ENCODE assay signal across 10 cellular contexts in the genomic region with DNA sequence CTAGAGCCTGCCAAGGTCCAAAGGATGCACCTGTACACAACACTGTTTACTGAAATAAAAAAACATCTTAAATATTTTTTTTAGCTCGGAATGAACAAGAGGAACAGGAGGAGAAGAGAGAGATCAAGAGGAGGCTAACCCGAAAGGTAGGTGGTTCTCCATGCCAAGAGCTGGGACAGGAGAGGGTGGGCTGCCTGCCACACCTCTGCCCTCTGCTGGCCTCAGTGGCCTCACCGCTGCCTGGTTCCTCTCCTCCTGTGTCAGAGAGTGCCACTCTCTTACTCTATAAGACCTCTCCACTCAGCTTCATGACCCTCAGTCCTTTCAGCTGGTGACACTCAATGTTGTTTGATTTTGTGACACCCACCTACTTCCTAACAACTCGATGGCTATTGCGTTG. TPM values are rescaled to one million over a fixed set of nuclear protein-coding genes. Genes with fewer than 3 reads are reported as not detected.
DNase-seq lines count a peak whose midpoint lies in the region; ATAC-seq and TF ChIP-seq lines count a peak whose summit lies in the region.
"Had no signal": no experiment of that assay in that cellular context is flagged by ENCODE, and none has a peak within 500 bp of the region (broad histone marks: within the 10 kb centered on the region; RNA-seq: fewer than 3 reads in every experiment).

No MANE protein-coding gene starts in this region.

- H3K4me1 Mint-ChIP-seq in glutamatergic neuron (ENCODE audit: low read depth, unreplicated experiment), result peaks cover 2% of the 10 kb centered on the region

- no peaks in the 10 kb centered on the region for H3K27me3 Mint-ChIP-seq in glutamatergic neuron (ENCODE audit: unreplicated experiment)

- peak; percentile 31; the same call in 1 of the 2 replicates for TF ChIP-seq CTCF in A673 (conservative IDR thresholded peaks at IDR 0.05; ENCODE audit: low read depth, low read length)
- TF ChIP-seq CTCF in PC-9 (conservative IDR thresholded peaks at IDR 0.05), result peak; percentile 22; the same call in 1 of the 2 replicates
- TF ChIP-seq CTCF in glutamatergic neuron (IDR thresholded peaks at IDR 0.05; ENCODE audit: partially characterized antibody, unreplicated experiment), result peak; percentile 6

- H3K4me1 ChIP-seq in A673 (ENCODE audit: insufficient read depth, low read length, poor library complexity, severe bottlenecking), result no peaks in the 10 kb centered on the region
- no peaks in the 10 kb centered on the region for H3K4me1 ChIP-seq in PC-9 (replicated peaks; ENCODE audit: insufficient read depth)
- H3K4me1 ChIP-seq: psoas muscle had no signal

- no peaks in the 10 kb centered on the region for H3F3A ChIP-seq in PC-9 (ENCODE audit: insufficient read depth, low read depth)

- no peaks in the 10 kb centered on the region for H3K36me3 Mint-ChIP-seq in glutamatergic neuron (ENCODE audit: unreplicated experiment)

- CTCF ChIA-PET in A673 (lab: Charles Lee) (interaction anchor here (0.6 to 1.0 kb wide), 2 partner anchors 83 to 267 kb away, joined by 3 to 6 read pairs; no protein-coding TSS in a partner anchor), PC-9 (lab: Charles Lee) (no interaction called here)

- intact Hi-C loops in A673 (cut with micrococcal nuclease; ENCODE audit: unreplicated experiment) (no loop called here), PC-9 (cut with micrococcal nuclease; ENCODE audit: unreplicated experiment) (no loop called here)

- no peaks in the 10 kb centered on the region for H4K20me1 ChIP-seq in PC-9 (ENCODE audit: insufficient read depth)

- H3K27me3 ChIP-seq in A673 (replicated peaks; ENCODE audit: insufficient read depth, low read depth, low read length, poor library complexity) (no peaks in the 10 kb centered on the region), PC-9 (ENCODE audit: insufficient read depth, low read depth) (no peaks in the 10 kb centered on the region)

- H3K36me3 ChIP-seq in A673 (ENCODE audit: insufficient read depth, low read length, poor library complexity, severe bottlenecking), result no peaks in the 10 kb centered on the region
- no peaks in the 10 kb centered on the region for H3K36me3 ChIP-seq in PC-9 (ENCODE audit: low read depth)

- no peak overlapping the region for H3K4me3 Mint-ChIP-seq in glutamatergic neuron (ENCODE audit: unreplicated experiment)

- no peaks in the 10 kb centered on the region for H3K79me2 ChIP-seq in PC-9 (ENCODE audit: low read depth)

- DNase-seq in A673 (ENCODE audit: low spot score), result no peak
- DNase-seq in GDM1 (lab: John Stamatoyannopoulos, UW), result peak; percentile 21
- DNase-seq in PC-9, result no peak
- no peak for DNase-seq in glutamatergic neuron
- no peak for DNase-seq in middle frontal gyrus (ENCODE audit: extremely low spot score, low spot score)
- DNase-seq: psoas muscle had no signal

- no peaks in the 10 kb centered on the region for H3K9me3 Mint-ChIP-seq in glutamatergic neuron (ENCODE audit: unreplicated experiment)

- no peak overlapping the region for H3K27ac Mint-ChIP-seq in glutamatergic neuron (ENCODE audit: unreplicated experiment)

- no peaks in the 10 kb centered on the region for H3K9me3 ChIP-seq in A673 (ENCODE audit: low read depth, low read length, poor library complexity, severe bottlenecking)
- no peaks in the 10 kb centered on the region for H3K9me3 ChIP-seq in PC-9 (ENCODE audit: insufficient read depth, low read depth)
- H3K9me3 ChIP-seq: psoas muscle had no signal

- ATAC-seq in GM18520 (IDR thresholded peaks at IDR 0.05; ENCODE audit: unreplicated experiment) (no peak), GM21576 (IDR thresholded peaks at IDR 0.05; ENCODE audit: unreplicated experiment) (no peak), GM19023 (IDR thresholded peaks at IDR 0.05; ENCODE audit: unreplicated experiment) (no peak)
- ATAC-seq: psoas muscle had no signal

- no peak overlapping the region for H3K4me2 ChIP-seq in PC-9

- no peak overlapping the region for H3K4me3 ChIP-seq in A673 (ENCODE audit: low read depth, low read length, poor library complexity, severe bottlenecking)
- no peak overlapping the region for H3K4me3 ChIP-seq in PC-9
- H3K4me3 ChIP-seq: psoas muscle had no signal

- POLR2A ChIA-PET in A673 (lab: Charles Lee; ENCODE audit: low non-redundant PET), result no interaction called here
- POLR2A ChIA-PET in PC-9 (lab: Charles Lee; ENCODE audit: unreplicated experiment), result no interaction called here

- H3K9me2 ChIP-seq in PC-9 (ENCODE audit: insufficient read depth), result no peaks in the 10 kb centered on the region

- BruUV-seq in A673 (replicated peaks; lab: Mats Ljungman, UMichigan) (no TSS peak), PC-9 (replicated peaks; lab: Mats Ljungman, UMichigan) (no TSS peak)

- H3K27ac ChIP-seq in A673 (ENCODE audit: low read depth, low read length, poor library complexity, severe bottlenecking) (no peak overlapping the region), PC-9 (no peak overlapping the region)
- H3K27ac ChIP-seq: HL-60, psoas muscle had no signal

- H2AFZ ChIP-seq in PC-9, result no peak overlapping the region

RNA-seq across cellular contexts. Expression of gene TBC1D7, which starts 50.2 kb away (rescaled TPM):
- total RNA-seq in A673 (2021) (32.1 and 34.2 TPM in 2 replicates), PC-9 (2021) (29.2 and 30.4 TPM in 2 replicates), glutamatergic neuron (ENCODE audit: unreplicated experiment) (39.9 TPM)
